ENCODE assay signal across 11 cellular contexts in the genomic region with DNA sequence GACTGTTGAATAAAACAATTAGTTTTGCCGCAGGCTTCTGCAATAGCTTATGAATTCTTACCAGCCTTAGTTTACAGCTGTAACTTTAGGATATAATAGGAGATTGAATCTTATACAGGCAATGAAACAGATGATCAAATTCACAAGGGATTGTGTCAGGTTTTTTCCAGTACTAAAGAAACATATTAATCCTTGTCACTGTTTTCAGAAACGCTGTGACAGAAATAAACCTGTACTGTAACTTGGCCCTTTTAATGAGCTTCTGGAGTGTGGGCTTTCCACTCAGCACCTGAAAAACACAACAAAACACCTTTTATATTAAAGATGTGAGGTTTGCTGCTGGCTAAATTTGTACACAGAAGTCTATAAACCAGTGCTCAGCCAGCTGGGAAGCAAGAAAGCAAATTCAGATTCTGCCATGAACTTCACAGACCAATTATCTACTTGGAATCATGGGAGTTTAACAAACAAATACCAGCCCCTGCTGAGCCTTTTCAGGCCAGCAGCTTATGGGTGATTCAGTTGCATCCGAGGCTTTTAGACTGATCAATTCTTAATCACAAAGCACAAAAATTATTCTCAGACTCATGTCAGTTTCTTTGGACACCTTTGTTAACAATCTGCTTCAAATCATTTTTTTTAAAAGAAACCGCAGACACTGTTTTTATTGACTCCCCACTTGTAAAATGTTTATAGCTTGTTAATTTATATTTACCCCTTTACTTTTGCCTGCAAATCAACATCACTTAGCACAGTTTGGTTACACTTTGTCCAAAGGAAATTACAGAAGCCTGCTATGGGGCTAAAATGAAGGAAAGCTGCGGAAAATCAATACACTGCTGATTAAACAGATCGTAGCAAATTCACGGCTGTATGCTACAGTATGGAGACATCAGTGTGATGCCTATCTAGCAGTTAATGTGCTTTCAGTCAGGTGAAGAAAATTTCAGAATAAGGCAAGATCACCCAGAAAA.
A peak's percentile ranks its signal among the peaks of the same experiment; 100 is the strongest.
DNase-seq lines count a peak whose midpoint lies in the region; ATAC-seq and TF ChIP-seq lines count a peak whose summit lies in the region.
"Had no signal": no experiment of that assay in that cellular context is flagged by ENCODE, and none has a peak within 500 bp of the region (broad histone marks: within the 10 kb centered on the region; RNA-seq: fewer than 3 reads in every experiment).

No MANE protein-coding gene starts in this region.

- no peak overlapping the region for H3K9ac ChIP-seq in neural progenitor cell

- no peaks in the 10 kb centered on the region for H3K27me3 ChIP-seq in neural progenitor cell
- H3K27me3 ChIP-seq: body of pancreas had no signal

- CTCF ChIA-PET in HEK293T (lab: Yijun Ruan, JAX), result interaction anchor here (0.7 kb wide), 1 partner anchor 102 kb away, joined by 3 read pairs; no protein-coding TSS in a partner anchor

- H3K4me1 ChIP-seq in neural progenitor cell, result peaks cover 6% of the 10 kb centered on the region

- H4K20me1 ChIP-seq in neural progenitor cell (ENCODE audit: low read depth), result no peaks in the 10 kb centered on the region

- H3K36me3 Mint-ChIP-seq in neural progenitor cell, result no peaks in the 10 kb centered on the region

- no peaks in the 10 kb centered on the region for H3K9me3 ChIP-seq in neural progenitor cell (ENCODE audit: low read depth)
- H3K9me3 ChIP-seq: body of pancreas had no signal

- H3K4me1 Mint-ChIP-seq in neural progenitor cell, result peaks cover 36% of the 10 kb centered on the region

- no peaks in the 10 kb centered on the region for H3K36me3 ChIP-seq in neural progenitor cell

- H3K4me3 ChIP-seq in neural progenitor cell, result no peak overlapping the region
- H3K4me3 ChIP-seq: body of pancreas had no signal

- H2AFZ ChIP-seq in neural progenitor cell (replicated peaks), result no peak overlapping the region

- no peak overlapping the region for H3K4me3 Mint-ChIP-seq in neural progenitor cell

- H3K79me2 ChIP-seq in neural progenitor cell (ENCODE audit: low read depth), result no peaks in the 10 kb centered on the region

- DNase-seq in HEK293T (ENCODE audit: extremely low spot score), result peak; percentile 28
- DNase-seq in NCI-H2029 treated with DMSO at 0.1 percent for 48 hours (lab: John Stamatoyannopoulos, UW), result peak; percentile 46
- DNase-seq in NCI-H748 treated with DMSO at 0.1 percent for 48 hours (lab: John Stamatoyannopoulos, UW), result peak; percentile 96
- DNase-seq in neural progenitor cell (ENCODE audit: low spot score), result peak; percentile 3
- no peak for DNase-seq in activated CD4-positive, CD25-positive, alpha-beta regulatory T cell (lab: John Stamatoyannopoulos, UW)
- DNase-seq in erythroblast (lab: John Stamatoyannopoulos, UW), result no peak
- DNase-seq: activated CD8-positive, alpha-beta memory T cell treated with anti-CD3 and anti-CD28 coated beads for 24 hours; activated effector memory CD4-positive, alpha-beta T cell treated with anti-CD3 and anti-CD28 coated beads, Interleukin-2, amount 50 U/mL, for 16 hours; body of pancreas had no signal

- H3K4me2 ChIP-seq in neural progenitor cell, result no peak overlapping the region

- no peak for TF ChIP-seq POLR2A in erythroblast (IDR thresholded peaks at IDR 0.05; ENCODE audit: low read length)

- ATAC-seq in GM18868 (IDR thresholded peaks at IDR 0.05; ENCODE audit: unreplicated experiment), result no peak
- ATAC-seq: body of pancreas, SK-N-SH treated with all-trans-retinoic acid at 6 μM for 48 hours had no signal

- TF ChIP-seq CTCF in neural progenitor cell (IDR thresholded peaks at IDR 0.05), result no peak

- no peaks in the 10 kb centered on the region for H3K27me3 Mint-ChIP-seq in neural progenitor cell (ENCODE audit: insufficient read depth, low read depth)

- H3F3A ChIP-seq in neural progenitor cell (ENCODE audit: low read depth), result no peaks in the 10 kb centered on the region

- H3K27ac ChIP-seq in neural progenitor cell, result no peak overlapping the region
- H3K27ac ChIP-seq: body of pancreas had no signal

- no peaks in the 10 kb centered on the region for H3K9me3 Mint-ChIP-seq in neural progenitor cell

- POLR2A ChIA-PET in HEK293T (lab: Yijun Ruan, JAX), result no interaction called here

- H3K27ac Mint-ChIP-seq in neural progenitor cell, result peak overlapping the region; percentile 80

TF ChIP-seq in HEK293T, 16 proteins besides CTCF, POLR2A, EP300 and RAD21:
- TF ChIP-seq, protein P1, sequence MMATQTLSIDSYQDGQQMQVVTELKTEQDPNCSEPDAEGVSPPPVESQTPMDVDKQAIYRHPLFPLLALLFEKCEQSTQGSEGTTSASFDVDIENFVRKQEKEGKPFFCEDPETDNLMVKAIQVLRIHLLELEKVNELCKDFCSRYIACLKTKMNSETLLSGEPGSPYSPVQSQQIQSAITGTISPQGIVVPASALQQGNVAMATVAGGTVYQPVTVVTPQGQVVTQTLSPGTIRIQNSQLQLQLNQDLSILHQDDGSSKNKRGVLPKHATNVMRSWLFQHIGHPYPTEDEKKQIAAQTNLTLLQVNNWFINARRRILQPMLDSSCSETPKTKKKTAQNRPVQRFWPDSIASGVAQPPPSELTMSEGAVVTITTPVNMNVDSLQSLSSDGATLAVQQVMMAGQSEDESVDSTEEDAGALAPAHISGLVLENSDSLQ (IDR thresholded peaks at IDR 0.05), result peak; percentile 90
- no peak for TF ChIP-seq FOXK2 (IDR thresholded peaks at IDR 0.05)
TF ChIP-seq in HEK293T: peak in this region for 1.

Comparison
In these comparisons a context has a peak if more than half of its experiments do, and no peak if none do; other contexts are left out.
1. DNase-seq: peak in HEK293T (single experiment), NCI-H2029 treated with DMSO at 0.1 percent for 48 hours (single experiment), NCI-H748 treated with DMSO at 0.1 percent for 48 hours (single experiment) and neural progenitor cell (single experiment); none in activated CD4-positive, CD25-positive, alpha-beta regulatory T cell (0 of 4) and erythroblast (0 of 2).